24 cellular contexts compared by ENCODE assay signal in the genomic region with DNA sequence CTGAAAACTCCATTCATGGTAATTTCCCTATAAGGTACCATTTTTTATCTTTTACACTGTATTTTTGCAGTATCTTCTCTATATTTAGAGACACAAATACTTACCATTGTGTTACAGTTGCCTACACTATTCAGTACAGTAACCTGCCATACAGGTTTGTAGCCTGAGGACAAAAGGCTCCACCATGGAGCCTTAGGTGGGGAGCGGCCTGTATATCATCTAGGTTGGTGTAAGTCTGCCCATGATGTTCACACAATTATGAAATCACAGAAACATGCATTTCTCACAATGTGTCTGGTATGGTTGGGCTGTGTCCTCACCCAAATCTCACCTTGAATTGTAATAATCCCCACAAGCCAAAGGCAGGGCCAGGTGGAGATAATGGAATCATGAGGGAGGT.
"Had no signal": no experiment of that assay in that cellular context is flagged by ENCODE, and none has a peak within 500 bp of the region (broad histone marks: within the 10 kb centered on the region; RNA-seq: fewer than 3 reads in every experiment).

No MANE protein-coding gene starts in this region.

- DNase-seq: naive thymus-derived CD8-positive, alpha-beta T cell; nephron progenitor cell; nucleus accumbens; ovary; posterior cingulate gyrus; psoas muscle; right cardiac atrium; right lobe of liver; sigmoid colon; small intestine; stimulated activated CD4-positive, alpha-beta T cell treated with anti-CD3 and anti-CD28 coated beads, Interleukin-15, amount 100 ng/mL, for 24 hours; stimulated activated CD4-positive, alpha-beta T cell treated with anti-CD3 and anti-CD28 coated beads, Interleukin-2, amount 100 ng/mL, for 24 hours; stimulated activated CD4-positive, alpha-beta T cell treated with anti-CD3 and anti-CD28 coated beads, Interleukin-2, amount 100 ng/mL, for 48 hours; stimulated activated CD4-positive, alpha-beta T cell treated with anti-CD3 and anti-CD28 coated beads, Interleukin-4, amount 100 ng/mL, for 24 hours; stimulated activated naive B cell treated with anti-CD40 and anti-IgM and Interleukin-4, amounts not matched to agents 10 μg/mL and 1 μg/mL and 100 μg/mL, for 72 hours; stimulated activated naive CD4-positive, alpha-beta T cell treated with Interleukin-2 at 50 U/mL for 16 hours; stomach; thyroid gland; upper lobe of left lung had no signal

- H3K36me3 ChIP-seq: neutrophil, ovary, right lobe of liver, sigmoid colon, stomach, thoracic aorta, thyroid gland, tibial nerve, upper lobe of left lung, vagina had no signal

- H3K9me3 ChIP-seq: neutrophil, ovary, psoas muscle, right lobe of liver, sigmoid colon, stomach, thoracic aorta, thyroid gland, tibial nerve, upper lobe of left lung, vagina had no signal

- H3K9ac ChIP-seq: parathyroid adenoma had no signal

- H3K4me3 ChIP-seq: ovary, psoas muscle, right lobe of liver, sigmoid colon, stomach, thoracic aorta, thyroid gland, tibial nerve, upper lobe of left lung, vagina had no signal

- H3K79me2 ChIP-seq: parathyroid adenoma had no signal

- H2AFZ ChIP-seq: parathyroid adenoma had no signal

- H3K27me3 ChIP-seq: neutrophil, ovary, right lobe of liver, sigmoid colon, stomach, thyroid gland, tibial nerve, upper lobe of left lung, vagina had no signal

- H3K4me1 ChIP-seq: psoas muscle, right lobe of liver, sigmoid colon, stomach, thyroid gland, tibial nerve, upper lobe of left lung, vagina had no signal

- H3K27ac ChIP-seq: neutrophil, ovary, parathyroid adenoma, psoas muscle, right lobe of liver, sigmoid colon, stomach, thoracic aorta, thyroid gland, tibial nerve, upper lobe of left lung, vagina had no signal
